Comparison of ENCODE assay signal across 1 cellular context in genomic region chrX:49155243-49155899, GRCh38.
TF ChIP-seq lines count a peak whose summit lies in the region.

No MANE protein-coding gene starts in this region.

TF ChIP-seq in K562, 482 proteins besides CTCF, POLR2A, EP300 and RAD21 (continued from another document):
- TF ChIP-seq PTRF (tag; IDR thresholded peaks at IDR 0.05) (no peak), RCOR1 (IDR thresholded peaks at IDR 0.05; ENCODE audit: borderline replicate concordance in 1 of 2, low read depth in 2 of 2, low read length in 2 of 2) (no peak)
